In the genomic region with DNA sequence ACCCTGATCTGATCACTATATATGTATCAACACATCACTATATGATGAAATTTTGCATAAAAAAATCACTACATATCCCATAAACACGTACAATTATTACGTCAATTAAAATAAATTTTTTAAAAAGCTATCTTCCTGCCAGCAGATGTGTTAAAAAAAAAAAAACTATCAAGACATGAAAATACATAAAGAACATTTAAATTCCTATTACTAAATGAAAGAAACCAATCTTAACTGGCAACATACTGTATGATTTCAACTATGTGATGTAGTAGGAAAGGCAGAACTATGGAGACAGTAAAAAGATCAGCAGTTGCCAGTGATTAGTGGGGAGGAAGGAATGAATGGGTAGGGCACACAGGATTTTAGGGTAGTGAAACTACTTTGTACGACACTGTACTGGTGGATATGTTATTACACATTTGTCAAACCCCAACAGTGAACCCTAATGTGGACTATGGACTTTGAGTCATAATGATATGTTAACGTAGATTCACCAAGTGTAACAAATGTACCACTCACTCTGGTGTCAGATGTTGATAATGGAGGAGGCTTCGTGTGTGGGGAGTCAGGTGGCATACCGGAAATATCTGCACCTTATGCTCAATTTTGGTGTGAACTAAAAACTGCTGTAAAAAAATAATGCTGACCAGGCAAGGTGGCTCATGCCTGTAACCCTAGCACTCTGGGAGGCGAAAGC, we compare ENCODE assay signal across 11 cellular contexts. TPM values are rescaled to one million over a fixed set of nuclear protein-coding genes. Genes with fewer than 3 reads are reported as not detected.
DNase-seq lines count a peak whose midpoint lies in the region; ATAC-seq, FAIRE-seq and TF ChIP-seq lines count a peak whose summit lies in the region.
"Had no signal": no experiment of that assay in that cellular context is flagged by ENCODE, and none has a peak within 500 bp of the region (broad histone marks: within the 10 kb centered on the region; RNA-seq: fewer than 3 reads in every experiment).

No MANE protein-coding gene starts in this region.

- H2AFZ ChIP-seq in neural progenitor cell (replicated peaks) (no peak overlapping the region), mammary epithelial cell (ENCODE audit: low read depth, low read length) (no peak overlapping the region)

- H3K4me3 Mint-ChIP-seq in neural progenitor cell, result no peak overlapping the region

- TF ChIP-seq RAD21 in A549 (conservative IDR thresholded peaks at IDR 0.05 in 1 of 2, IDR thresholded peaks at IDR 0.05 in 1 of 2), result no peak

- peaks cover 2% of the 10 kb centered on the region for H3K27me3 Mint-ChIP-seq in neural progenitor cell (ENCODE audit: insufficient read depth, low read depth)

- peaks cover 49% of the 10 kb centered on the region for H3K4me1 ChIP-seq in A549
- no peaks in the 10 kb centered on the region for H3K4me1 ChIP-seq in neural progenitor cell
- H3K4me1 ChIP-seq in mammary epithelial cell (ENCODE audit: insufficient read depth, low read length), result no peaks in the 10 kb centered on the region

- H3K36me3 ChIP-seq in neural progenitor cell, result no peaks in the 10 kb centered on the region
- no peaks in the 10 kb centered on the region for H3K36me3 ChIP-seq in mammary epithelial cell (ENCODE audit: insufficient read depth, low read length)

- TF ChIP-seq CTCF in A549 (IDR thresholded peaks at IDR 0.05) (no peak), neural progenitor cell (IDR thresholded peaks at IDR 0.05) (no peak), mammary epithelial cell (conservative IDR thresholded peaks at IDR 0.05 in 1 of 2, IDR thresholded peaks at IDR 0.05 in 1 of 2; ENCODE audit: extremely low read depth in 1 of 2, insufficient read depth in 1 of 2, low read depth in 1 of 2, low read length in 2 of 2) (no peak)

- no peaks in the 10 kb centered on the region for H3F3A ChIP-seq in neural progenitor cell (ENCODE audit: low read depth)

- H3K27me3 ChIP-seq in neural progenitor cell (no peaks in the 10 kb centered on the region), mammary epithelial cell (ENCODE audit: insufficient read depth, low read length) (no peaks in the 10 kb centered on the region)

- H4K20me1 ChIP-seq in neural progenitor cell (ENCODE audit: low read depth) (peaks cover 54% of the 10 kb centered on the region), mammary epithelial cell (ENCODE audit: insufficient read depth, low read length) (no peaks in the 10 kb centered on the region)

- no peak for FAIRE-seq in A549 (lab: Jason Lieb, UNC)
- FAIRE-seq: astrocyte had no signal

- H3K9me3 Mint-ChIP-seq in neural progenitor cell, result peaks cover 27% of the 10 kb centered on the region

- TF ChIP-seq EP300 in A549 (IDR thresholded peaks at IDR 0.05), result no peak

- WGBS in A549 (ENCODE audit: missing lambda C conversion rate), result 70% methylated on average over 7 of the region's 7 CpGs
- 91% methylated on average over 7 of the region's 7 CpGs for WGBS in mammary epithelial cell (ENCODE audit: low coverage, missing lambda C conversion rate)

- no peak overlapping the region for H3K27ac Mint-ChIP-seq in neural progenitor cell

- CTCF ChIA-PET in A549 (lab: Yijun Ruan, JAX), result interaction anchor here (0.6 to 1.8 kb wide), 3 partner anchors 16 to 32 kb away, joined by 3 to 5 read pairs (median 5); no protein-coding TSS in a partner anchor
- CTCF ChIA-PET in mammary epithelial cell (lab: Charles Lee; ENCODE audit: low non-redundant PET), result no interaction called here

- intact Hi-C loops in mammary epithelial cell (cut with micrococcal nuclease), result no loop called here

- no peak overlapping the region for H3K9ac ChIP-seq in neural progenitor cell
- H3K9ac ChIP-seq in mammary epithelial cell (ENCODE audit: insufficient read depth, low read length), result no peak overlapping the region

- in situ Hi-C loops in mammary epithelial cell (cut with MboI; ENCODE audit: low sequenced_read_pairs in 2 of 2), result no loop called here

- no TSS peak for BruUV-seq in mammary epithelial cell (replicated peaks; lab: Mats Ljungman, UMichigan)

- no peak for TF ChIP-seq POLR2A in A549 (IDR thresholded peaks at IDR 0.05; ENCODE audit: low read length)

- H3K79me2 ChIP-seq in neural progenitor cell (ENCODE audit: low read depth) (peaks cover 100% of the 10 kb centered on the region), mammary epithelial cell (ENCODE audit: insufficient read depth, low read length) (peaks cover 98% of the 10 kb centered on the region)

- H3K4me1 Mint-ChIP-seq in neural progenitor cell, result no peaks in the 10 kb centered on the region

- dilution Hi-C loops in mammary epithelial cell (cut with HindIII; ENCODE audit: low sequenced_read_pairs), result no loop called here

- H3K4me3 ChIP-seq in A549, result no peak overlapping the region
- no peak overlapping the region for H3K4me3 ChIP-seq in neural progenitor cell
- H3K4me3 ChIP-seq in mammary epithelial cell (replicated peaks in 1 of 3; ENCODE audit: insufficient read depth in 1 of 3, low read depth in 2 of 3, low read length in 3 of 3), result no peak overlapping the region
- H3K4me3 ChIP-seq: lung had no signal

- peak in 1 of 2 experiments; percentile 44 for DNase-seq in A549 (ENCODE audit: low read depth in 1 of 2, low spot score in 1 of 2)
- peak; percentile 90 for DNase-seq in SW480 (ENCODE audit: low spot score)
- no peak for DNase-seq in UCSD-AML1 (lab: John Stamatoyannopoulos, UW; ENCODE audit: unreplicated experiment)
- DNase-seq in iPS-NIHi7 (ENCODE audit: extremely low spot score), result no peak
- no peak for DNase-seq in neural progenitor cell (ENCODE audit: low spot score)
- DNase-seq in mammary epithelial cell, result no peak

- peak overlapping the region in 1 of 2 experiments; percentile 55; a peak in 2 of 6 replicates for H3K27ac ChIP-seq in A549
- H3K27ac ChIP-seq in neural progenitor cell, result no peak overlapping the region
- no peak overlapping the region for H3K27ac ChIP-seq in mammary epithelial cell (ENCODE audit: insufficient read depth, low read depth, low read length)
- H3K27ac ChIP-seq: C4-2B had no signal

- H3K4me2 ChIP-seq in A549 (peak overlapping the region; percentile 44), neural progenitor cell (no peak overlapping the region), mammary epithelial cell (ENCODE audit: insufficient read depth, low read depth, low read length) (no peak overlapping the region)

- H3K36me3 Mint-ChIP-seq in neural progenitor cell, result peaks cover 33% of the 10 kb centered on the region

- H3K9me3 ChIP-seq in A549 (0 out of 3 replicates have a peak, but pooled peaks cover 3% of the 10 kb centered on the region), neural progenitor cell (ENCODE audit: low read depth) (no peaks in the 10 kb centered on the region), mammary epithelial cell (replicated peaks; ENCODE audit: insufficient read depth, low read length) (no peaks in the 10 kb centered on the region)

- POLR2A ChIA-PET in A549 (lab: Yijun Ruan, JAX), result no interaction called here

- peak; percentile 55 to 77; a peak in 5 of 6 replicates for ATAC-seq in A549
- peak; percentile 91 for ATAC-seq in GM19324 (IDR thresholded peaks at IDR 0.05; ENCODE audit: low FRiP score, unreplicated experiment)
- peak; percentile 81 for ATAC-seq in HG03103 (IDR thresholded peaks at IDR 0.05; ENCODE audit: low read depth, unreplicated experiment)

TF ChIP-seq in A549, 52 proteins besides CTCF, POLR2A, EP300 and RAD21:
- TF ChIP-seq, protein P1, sequence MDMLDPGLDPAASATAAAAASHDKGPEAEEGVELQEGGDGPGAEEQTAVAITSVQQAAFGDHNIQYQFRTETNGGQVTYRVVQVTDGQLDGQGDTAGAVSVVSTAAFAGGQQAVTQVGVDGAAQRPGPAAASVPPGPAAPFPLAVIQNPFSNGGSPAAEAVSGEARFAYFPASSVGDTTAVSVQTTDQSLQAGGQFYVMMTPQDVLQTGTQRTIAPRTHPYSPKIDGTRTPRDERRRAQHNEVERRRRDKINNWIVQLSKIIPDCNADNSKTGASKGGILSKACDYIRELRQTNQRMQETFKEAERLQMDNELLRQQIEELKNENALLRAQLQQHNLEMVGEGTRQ (IDR thresholded peaks at IDR 0.05), result 0 out of 2 replicates have a peak, but pooled peaks have one; percentile 33
- TF ChIP-seq FOSL2 (IDR thresholded peaks at IDR 0.05) (no peak), FOSL2 (CRISPR knock-in tag; IDR thresholded peaks at IDR 0.05) (peak; percentile 34), MAFK (IDR thresholded peaks at IDR 0.05; ENCODE audit: partially characterized antibody) (peak; percentile 92), SREBF2 (IDR thresholded peaks at IDR 0.05) (no peak), TP53 (CRISPR knock-in tag; IDR thresholded peaks at IDR 0.05) (no peak), ESRRA (IDR thresholded peaks at IDR 0.05; ENCODE audit: borderline replicate concordance, low read length) (no peak), EHMT2 (IDR thresholded peaks at IDR 0.05; ENCODE audit: low read depth) (no peak)
TF ChIP-seq in A549: peak in this region for 3.

RNA-seq across cellular contexts. Expression of a gene that starts 27.4 kb away (rescaled TPM):
- polyA plus RNA-seq in A549 (2011; rRNA removed) (132 TPM in 2 replicates), A549 (2017; fragmentation: RNase III; extraction: RNeasy Plus Mini Kit Qiagen cat#74134 plus additional on column Dnase treatment) (47.7 to 50.7 TPM (median 48.2 TPM) in 3 replicates), mammary epithelial cell (23.1 TPM)
- polyA plus RNA-seq in A549 (2012; cell fraction: cytosol; rRNA removed), result 23.8 and 26.5 TPM in 2 replicates
- polyA plus RNA-seq in A549 (2012; cell fraction: nucleus; rRNA removed), result 35.8 and 62.6 TPM in 2 replicates
- 178 and 191 TPM in 2 replicates for polyA minus RNA-seq in A549 (2011; rRNA and poly(A)+ RNA removed)
- total RNA-seq in neural progenitor cell (ENCODE audit: low replicate concordance) (106 and 162 TPM in 2 replicates), mammary epithelial cell (100 to 1,000 TPM in 1 of 2 donors, 10 to 100 TPM in 1; 84.5 to 108 TPM)
- polyA minus RNA-seq in mammary epithelial cell, result 193 TPM
